Comparison of ENCODE assay signal across 21 cellular contexts in the genomic region with DNA sequence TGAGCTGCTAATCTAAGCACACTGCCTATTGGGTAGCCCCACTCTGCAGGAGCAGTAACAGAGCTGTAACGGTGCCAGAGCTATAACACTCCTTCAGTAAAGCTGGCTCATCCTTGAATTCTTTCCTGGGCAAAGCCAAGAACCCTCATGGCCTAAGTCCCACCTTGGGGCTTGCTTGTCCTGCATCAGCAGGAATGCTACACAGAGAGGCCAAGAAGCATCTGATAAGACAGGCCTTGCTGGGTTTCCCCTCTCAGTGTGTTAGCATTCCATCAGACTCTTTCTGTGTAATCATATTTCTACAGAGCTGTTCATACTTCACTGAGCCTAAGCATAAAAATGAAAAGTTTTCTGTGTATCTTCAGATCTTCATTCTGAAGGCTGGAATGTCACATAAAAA.
"Had no signal": no experiment of that assay in that cellular context is flagged by ENCODE, and none has a peak within 500 bp of the region (broad histone marks: within the 10 kb centered on the region; RNA-seq: fewer than 3 reads in every experiment).

No MANE protein-coding gene starts in this region.

- DNase-seq: activated CD4-positive, CD25-positive, alpha-beta regulatory T cell treated with anti-CD3 and anti-CD28 coated beads, Interleukin-2, amount 50 U/mL, for 72 hours; activated gamma-delta T cell treated with Interleukin-2 at 50 U/mL for 16 hours; activated T-cell treated with anti-CD3 and anti-CD28 coated beads, Interleukin-2, amount 50 U/mL, for 1 hour; amniotic stem cell; cerebellar nuclear complex; effector CD4-positive, alpha-beta T cell; heart left ventricle; left colon; mucosa of descending colon; naive B cell; retina; stimulated activated CD4-positive, alpha-beta T cell treated with anti-CD3 and anti-CD28 coated beads, Interleukin-4, amount 100 ng/mL, for 1 hour; stimulated activated naive CD8-positive, alpha-beta T cell treated with anti-CD3 and anti-CD28 coated beads, Interleukin-15, Interleukin-2, amounts not matched to agents 100 U/mL and 50 U/mL, for 24 hours; T-cell; thyroid gland; WERI-Rb-1 had no signal

- H3K27me3 ChIP-seq: heart left ventricle, thyroid gland had no signal

- H3K4me1 ChIP-seq: thyroid gland had no signal

- H3K27ac Mint-ChIP-seq: activated naive CD4-positive, alpha-beta T cell treated with anti-CD3 and anti-CD28 coated beads, Interleukin-2, amount 50 U/mL, for 24 hours; memory B cell; naive B cell; T-cell; T-helper 2 cell treated with Interferon-gamma antibody and Interleukin-4, amounts not matched to agents 5 μg/mL and 100 μg/mL, for 36 hours had no signal

- H3K27ac ChIP-seq: heart left ventricle, thyroid gland, WERI-Rb-1 had no signal

- H3K4me1 Mint-ChIP-seq: activated naive CD4-positive, alpha-beta T cell treated with anti-CD3 and anti-CD28 coated beads, Interleukin-2, amount 50 U/mL, for 24 hours; memory B cell; naive B cell; T-cell had no signal

- H3K4me3 Mint-ChIP-seq: activated naive CD4-positive, alpha-beta T cell treated with anti-CD3 and anti-CD28 coated beads, Interleukin-2, amount 50 U/mL, for 24 hours; memory B cell; naive B cell; T-cell; T-helper 2 cell treated with Interferon-gamma antibody and Interleukin-4, amounts not matched to agents 5 μg/mL and 100 μg/mL, for 36 hours had no signal

- H3K36me3 ChIP-seq: heart left ventricle, thyroid gland, WERI-Rb-1 had no signal

- H3K9me3 ChIP-seq: heart left ventricle, mucosa of descending colon, thyroid gland had no signal

- H3K9me3 Mint-ChIP-seq: activated naive CD4-positive, alpha-beta T cell treated with anti-CD3 and anti-CD28 coated beads, Interleukin-2, amount 50 U/mL, for 24 hours; naive B cell; T-cell; T-helper 2 cell treated with Interferon-gamma antibody and Interleukin-4, amounts not matched to agents 5 μg/mL and 100 μg/mL, for 36 hours had no signal

- H3K36me3 Mint-ChIP-seq: activated naive CD4-positive, alpha-beta T cell treated with anti-CD3 and anti-CD28 coated beads, Interleukin-2, amount 50 U/mL, for 24 hours; memory B cell; naive B cell; T-cell had no signal

- H3K4me3 ChIP-seq: heart left ventricle, mucosa of descending colon, thyroid gland had no signal

- ATAC-seq: esophagus mucosa; heart left ventricle; left colon; mucosa of descending colon; SK-N-SH treated with all-trans-retinoic acid at 6 μM for 48 hours; stimulated activated naive CD8-positive, alpha-beta T cell treated with anti-CD3 and anti-CD28 coated beads, Interleukin-15, Interleukin-2, amounts not matched to agents 100 U/mL and 50 U/mL, for 24 hours; T-cell had no signal
